In the genomic region with DNA sequence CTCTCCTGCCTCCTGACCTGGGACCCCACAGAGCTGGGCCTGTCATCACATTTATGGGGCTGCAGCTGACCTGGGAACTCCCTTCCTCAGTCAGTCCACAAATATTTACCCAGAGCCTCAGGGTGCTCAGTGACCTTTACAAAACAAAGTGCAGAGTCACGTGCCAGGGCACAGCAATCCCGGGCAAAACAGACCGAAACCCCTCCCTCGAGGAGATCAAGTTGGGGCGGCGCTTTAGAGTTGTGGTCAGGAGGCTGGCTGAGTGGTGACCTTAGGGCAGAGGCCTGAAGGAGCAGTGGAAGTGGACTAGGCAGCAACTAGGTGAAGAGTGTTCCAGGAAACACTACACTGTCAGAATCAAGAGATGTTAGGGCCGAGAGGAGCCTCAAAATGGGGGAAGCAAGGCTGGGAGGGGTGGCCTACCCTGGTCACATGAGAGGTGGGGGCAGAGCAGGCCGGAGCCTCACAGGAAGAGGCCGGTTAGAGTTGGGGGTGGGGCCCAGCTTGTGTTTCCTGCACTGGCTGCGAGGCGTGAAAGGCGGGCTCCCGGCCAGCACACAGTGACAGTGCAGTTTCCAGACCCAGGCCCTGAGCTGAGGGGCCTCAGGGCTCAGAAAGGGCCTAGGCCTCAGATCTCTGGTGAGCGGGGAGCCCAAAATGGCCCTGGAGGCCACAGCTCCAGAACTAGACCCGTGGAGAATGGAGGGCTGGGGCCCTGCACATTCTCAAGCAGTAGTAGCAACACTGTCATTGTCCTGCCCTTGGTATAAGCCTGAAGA, we compare ENCODE assay signal across 8 cellular contexts. TPM values are rescaled to one million over a fixed set of nuclear protein-coding genes. Genes with fewer than 3 reads are reported as not detected.
DNase-seq lines count a peak whose midpoint lies in the region; ATAC-seq and TF ChIP-seq lines count a peak whose summit lies in the region.

No MANE protein-coding gene starts in this region.

- no peaks in the 10 kb centered on the region for H3K27me3 ChIP-seq in IMR-90 (ENCODE audit: control insufficient read depth, insufficient read depth, low read length)
- H3K27me3 ChIP-seq in muscle layer of duodenum (ENCODE audit: low read depth, low read length): no peaks in the 10 kb centered on the region

- dilution Hi-C loops in IMR-90 (cut with HindIII; ENCODE audit: low sequenced_read_pairs, unreplicated experiment): no loop called here

- H4K91ac ChIP-seq in IMR-90 (ENCODE audit: insufficient read depth, low read depth, low read length): peak overlapping the region; percentile 99

- peak overlapping the region; percentile 100 for H2AK9ac ChIP-seq in IMR-90 (replicated peaks; ENCODE audit: low read depth, low read length, poor library complexity)

- CTCF ChIA-PET in IMR-90 (lab: Yijun Ruan, JAX): interaction anchor here (1.0 to 1.5 kb wide), 2 partner anchors 80 to 92 kb away, joined by 3 to 6 read pairs; a partner anchor contains a TSS

- 0% methylated on average over 5 of the region's 15 CpGs; no CpG with 5 or more reads in 1 of the 2 experiments for WGBS in IMR-90 (ENCODE audit: extremely low coverage in 2 of 2, insufficient read length in 1 of 2), 2 experiments

- peaks cover 49% of the 10 kb centered on the region for H3K36me3 Mint-ChIP-seq in activated T-cell treated with anti-CD3 and anti-CD28 coated beads, Interleukin-2, amount 50 U/mL, for 24 hours (ENCODE audit: low read depth)

- in situ Hi-C loops in IMR-90 (cut with MboI; ENCODE audit: low sequenced_read_pairs): no loop called here

- H2AK5ac ChIP-seq in IMR-90 (ENCODE audit: low read depth, low read length): peak overlapping the region; percentile 96

- peak; percentile 81 for TF ChIP-seq POLR2A in IMR-90 (IDR thresholded peaks at IDR 0.05; ENCODE audit: low read depth, low read length)

- peak overlapping the region; percentile 100 for H3K4ac ChIP-seq in IMR-90 (ENCODE audit: low read depth, low read length)

- H3K27ac ChIP-seq in IMR-90 (ENCODE audit: insufficient read depth, low read length) (peak overlapping the region; percentile 98), muscle layer of duodenum (ENCODE audit: low read length) (peak overlapping the region; percentile 100)

- H4K5ac ChIP-seq in IMR-90 (ENCODE audit: low read depth, low read length): peak overlapping the region; percentile 86

- H3K79me1 ChIP-seq in IMR-90 (ENCODE audit: low read depth in 1 of 2, low read length in 2 of 2): peaks cover 10 to 63% of the 10 kb centered on the region in 2 experiments; a peak in 2 of 4 replicates

- intact Hi-C loops in IMR-90 (cut with micrococcal nuclease): no loop called here

- H3K9me1 ChIP-seq in IMR-90 (ENCODE audit: insufficient read depth, low read length): no peaks in the 10 kb centered on the region

- ATAC-seq in GM21515 (IDR thresholded peaks at IDR 0.05; ENCODE audit: unreplicated experiment) (peak; percentile 37), IMR-90 (ENCODE audit: low read depth) (peak; percentile 35), esophagus mucosa (peak; percentile 51)

- POLR2A ChIA-PET in IMR-90 (lab: Charles Lee; ENCODE audit: unreplicated experiment): interaction anchor here (0.9 to 6.8 kb wide), 4 partner anchors 30 to 89 kb away, joined by 3 to 142 read pairs (median 47); a partner anchor contains a TSS

- peak overlapping the region; percentile 98 for H3K56ac ChIP-seq in IMR-90 (ENCODE audit: extremely low read depth, insufficient read depth, low read length)

- H3K4me3 Mint-ChIP-seq in activated T-cell treated with anti-CD3 and anti-CD28 coated beads, Interleukin-2, amount 50 U/mL, for 24 hours: peak overlapping the region; percentile 100

- H3K18ac ChIP-seq in IMR-90 (ENCODE audit: low read depth, low read length): peak overlapping the region; percentile 95

- H3K36me3 ChIP-seq in IMR-90 (ENCODE audit: control insufficient read depth, insufficient read depth, low read length): peaks cover 5% of the 10 kb centered on the region; the same call in 1 of the 2 replicates
- peaks cover under 1 to 50% of the 10 kb centered on the region in 2 donors for H3K36me3 ChIP-seq in muscle layer of duodenum (ENCODE audit: control insufficient read depth in 1 of 2, insufficient read depth in 2 of 2, low read length in 2 of 2)

- no peaks in the 10 kb centered on the region for H3K9me3 ChIP-seq in IMR-90 (ENCODE audit: control insufficient read depth, insufficient read depth, low read length)
- no peaks in the 10 kb centered on the region for H3K9me3 ChIP-seq in muscle layer of duodenum (ENCODE audit: control insufficient read depth in 1 of 2, low read length in 2 of 2)

- peaks cover 54% of the 10 kb centered on the region for H3K4me1 Mint-ChIP-seq in activated T-cell treated with anti-CD3 and anti-CD28 coated beads, Interleukin-2, amount 50 U/mL, for 24 hours (ENCODE audit: low read depth)

- no peak for TF ChIP-seq CTCF in IMR-90 (conservative IDR thresholded peaks at IDR 0.05; ENCODE audit: low read depth, low read length)

- no TSS peak for BruUV-seq in IMR-90 (replicated peaks; lab: Mats Ljungman, UMichigan)

- H4K20me1 ChIP-seq in IMR-90 (ENCODE audit: insufficient read depth, low read length): peaks cover 23% of the 10 kb centered on the region

- H3K9me3 Mint-ChIP-seq in activated T-cell treated with anti-CD3 and anti-CD28 coated beads, Interleukin-2, amount 50 U/mL, for 24 hours: no peaks in the 10 kb centered on the region

- H2BK120ac ChIP-seq in IMR-90 (ENCODE audit: low read depth, low read length): peak overlapping the region; percentile 99

- H3K14ac ChIP-seq in IMR-90 (replicated peaks; ENCODE audit: low read depth, low read length): peak overlapping the region; percentile 97

- peak overlapping the region; percentile 73 to 91 for H4K8ac ChIP-seq in IMR-90 (ENCODE audit: low read depth in 2 of 2, low read length in 2 of 2)

- DNase-seq in D341Med (ENCODE audit: low spot score) (peak; percentile 80), IMR-90 (peak; percentile 91), OCI-M2 (lab: John Stamatoyannopoulos, UW; ENCODE audit: unreplicated experiment) (peak; percentile 79)
- peak; percentile 91 for DNase-seq in activated T-cell treated with anti-CD3 and anti-CD28 coated beads, Interleukin-2, amount 50 U/mL, for 24 hours
- peak; percentile 87 to 94 for DNase-seq in stimulated activated CD8-positive, alpha-beta memory T cell treated with anti-CD3 and anti-CD28 coated beads, Interleukin-7, amount 100 ng/mL, for 48 hours (ENCODE audit: extremely low read depth in 1 of 2, low read depth in 1 of 2)

- H3K4me1 ChIP-seq in IMR-90 (ENCODE audit: control insufficient read depth, insufficient read depth, low read length) (peaks cover 38% of the 10 kb centered on the region), muscle layer of duodenum (ENCODE audit: control insufficient read depth in 1 of 2, insufficient read depth in 2 of 2, low read length in 2 of 2) (peaks cover 22 to 40% of the 10 kb centered on the region in 2 donors)

- H2AFZ ChIP-seq in IMR-90 (replicated peaks; ENCODE audit: low read length, poor library complexity): peak overlapping the region; percentile 86

- peak overlapping the region; percentile 79 for H3K9ac ChIP-seq in IMR-90 (ENCODE audit: low read depth, low read length)

- peak overlapping the region; percentile 99 for H3K23ac ChIP-seq in IMR-90 (ENCODE audit: low read depth, low read length)

- peaks cover 2% of the 10 kb centered on the region for H3K27me3 Mint-ChIP-seq in activated T-cell treated with anti-CD3 and anti-CD28 coated beads, Interleukin-2, amount 50 U/mL, for 24 hours

- H2BK20ac ChIP-seq in IMR-90 (ENCODE audit: low read depth, low read length): peak overlapping the region; percentile 94

- no peak for TF ChIP-seq RAD21 in IMR-90 (IDR thresholded peaks at IDR 0.05; ENCODE audit: low read length)

- H3K4me3 ChIP-seq in IMR-90 (ENCODE audit: insufficient read depth, low read depth, low read length): peak overlapping the region; percentile 16; the same call in 1 of the 2 replicates
- H3K4me3 ChIP-seq in muscle layer of duodenum (ENCODE audit: low read depth in 1 of 2, low read length in 2 of 2): peak overlapping the region; percentile 71 to 100

- H3K27ac Mint-ChIP-seq in activated T-cell treated with anti-CD3 and anti-CD28 coated beads, Interleukin-2, amount 50 U/mL, for 24 hours: peak overlapping the region; percentile 100

- peak overlapping the region; percentile 70 for H3K4me2 ChIP-seq in IMR-90 (ENCODE audit: low read depth, low read length)

- H2BK5ac ChIP-seq in IMR-90 (ENCODE audit: low read depth, low read length, poor library complexity, severe bottlenecking): peak overlapping the region; percentile 82

- peak overlapping the region; percentile 98; the same call in 2 of the 3 replicates for H2BK15ac ChIP-seq in IMR-90 (ENCODE audit: low read depth, low read length)

TF ChIP-seq in IMR-90, 13 proteins besides CTCF, POLR2A, EP300 and RAD21 (continues in another document):
- TF ChIP-seq, protein P1, sequence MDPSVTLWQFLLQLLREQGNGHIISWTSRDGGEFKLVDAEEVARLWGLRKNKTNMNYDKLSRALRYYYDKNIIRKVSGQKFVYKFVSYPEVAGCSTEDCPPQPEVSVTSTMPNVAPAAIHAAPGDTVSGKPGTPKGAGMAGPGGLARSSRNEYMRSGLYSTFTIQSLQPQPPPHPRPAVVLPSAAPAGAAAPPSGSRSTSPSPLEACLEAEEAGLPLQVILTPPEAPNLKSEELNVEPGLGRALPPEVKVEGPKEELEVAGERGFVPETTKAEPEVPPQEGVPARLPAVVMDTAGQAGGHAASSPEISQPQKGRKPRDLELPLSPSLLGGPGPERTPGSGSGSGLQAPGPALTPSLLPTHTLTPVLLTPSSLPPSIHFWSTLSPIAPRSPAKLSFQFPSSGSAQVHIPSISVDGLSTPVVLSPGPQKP (IDR thresholded peaks at IDR 0.05; ENCODE audit: borderline replicate concordance, low read depth, low read length): no peak
- peak; percentile 55 for TF ChIP-seq CHD1 (IDR thresholded peaks at IDR 0.05; ENCODE audit: low read depth, low read length)

RNA-seq across cellular contexts. Expression of a gene that starts 3.7 kb away (rescaled TPM):
- total RNA-seq in IMR-90 (2012; rRNA removed) (30.1 and 38.0 TPM in 2 replicates), esophagus mucosa (389 TPM)
- polyA plus RNA-seq in IMR-90 (2012; rRNA removed): 56.3 and 114 TPM in 2 replicates
- 12.5 and 21.1 TPM in 2 replicates for polyA plus RNA-seq in IMR-90 (2012; cell fraction: cytosol; rRNA removed)
- polyA plus RNA-seq in IMR-90 (2012; cell fraction: nucleus; rRNA removed; ENCODE audit: low replicate concordance): 237 and 1,050 TPM in 2 replicates

RNA-seq across cellular contexts. Expression of a gene that starts 32.4 kb away (rescaled TPM):
- 10.8 and 11.3 TPM in 2 replicates for total RNA-seq in IMR-90 (2012; rRNA removed)
- polyA plus RNA-seq in IMR-90 (2012; rRNA removed): 19.8 and 22.5 TPM in 2 replicates
- 30.0 and 36.2 TPM in 2 replicates for polyA plus RNA-seq in IMR-90 (2012; cell fraction: cytosol; rRNA removed)
- 33.2 and 66.1 TPM in 2 replicates for polyA plus RNA-seq in IMR-90 (2012; cell fraction: nucleus; rRNA removed; ENCODE audit: low replicate concordance)
- total RNA-seq in esophagus mucosa: 37.1 TPM

RNA-seq across cellular contexts. Expression of a gene that starts 36.4 kb away (rescaled TPM):
- total RNA-seq in IMR-90 (2012; rRNA removed) (0.56 and 0.72 TPM in 2 replicates), esophagus mucosa (3.4 TPM)
- polyA plus RNA-seq in IMR-90 (2012; rRNA removed): 1.2 and 1.3 TPM in 2 replicates
- polyA plus RNA-seq in IMR-90 (2012; cell fraction: cytosol; rRNA removed): 0.69 and 1.5 TPM in 2 replicates
- polyA plus RNA-seq in IMR-90 (2012; cell fraction: nucleus; rRNA removed; ENCODE audit: low replicate concordance): 5.8 and 7.2 TPM in 2 replicates

Comparison
In these comparisons a context has a peak if more than half of its experiments do, and no peak if none do; other contexts are left out.
1. Peak in every context shown above with its lines: DNase-seq, ATAC-seq, H3K4me3 ChIP-seq and H3K27ac ChIP-seq.